Comparison of ENCODE assay signal across 16 cellular contexts in genomic region chr2:156329922-156330726, GRCh38. TPM values are rescaled to one million over a fixed set of nuclear protein-coding genes. Genes with fewer than 3 reads are reported as not detected.
DNase-seq lines count a peak whose midpoint lies in the region; ATAC-seq and TF ChIP-seq lines count a peak whose summit lies in the region.
"Had no signal": no experiment of that assay in that cellular context is flagged by ENCODE, and none has a peak within 500 bp of the region (broad histone marks: within the 10 kb centered on the region; RNA-seq: fewer than 3 reads in every experiment).

No MANE protein-coding gene starts in this region.

- no peak overlapping the region for H3K4me2 ChIP-seq in hepatocyte

- H4K20me1 ChIP-seq in hepatocyte (ENCODE audit: insufficient read depth, poor library complexity, severe bottlenecking) = no peaks in the 10 kb centered on the region

- TF ChIP-seq POLR2A in suprapubic skin (IDR thresholded peaks at IDR 0.05) = no peak

- H3K36me3 ChIP-seq in suprapubic skin (peaks cover 19% of the 10 kb centered on the region), hepatocyte (replicated peaks; ENCODE audit: insufficient read depth, low read depth) (no peaks in the 10 kb centered on the region)
- H3K36me3 ChIP-seq: transverse colon had no signal

- no peaks in the 10 kb centered on the region for H3K79me2 ChIP-seq in hepatocyte

- peaks cover 12% of the 10 kb centered on the region for H3K4me1 ChIP-seq in suprapubic skin
- peaks cover 3% of the 10 kb centered on the region for H3K4me1 ChIP-seq in hepatocyte (ENCODE audit: insufficient read depth)

- no peak overlapping the region for H3K27ac ChIP-seq in suprapubic skin
- no peak overlapping the region for H3K27ac ChIP-seq in hepatocyte
- H3K27ac ChIP-seq: pancreas, transverse colon had no signal

- no peak for TF ChIP-seq EP300 in suprapubic skin (IDR thresholded peaks at IDR 0.05)

- H3K9me2 ChIP-seq in hepatocyte (replicated peaks; ENCODE audit: insufficient read depth) = no peaks in the 10 kb centered on the region

- no peaks in the 10 kb centered on the region for H3K9me3 Mint-ChIP-seq in activated naive CD4-positive, alpha-beta T cell treated with anti-CD3 and anti-CD28 coated beads, Interleukin-2, amount 50 U/mL, for 72 hours
- no peaks in the 10 kb centered on the region for H3K9me3 Mint-ChIP-seq in activated T-helper 17 cell treated with anti-CD3 and anti-CD28 coated beads, Interleukin-2, amount 50 U/mL, for 72 hours
- H3K9me3 Mint-ChIP-seq in memory B cell (no peaks in the 10 kb centered on the region), osteocyte (ENCODE audit: unreplicated experiment) (no peaks in the 10 kb centered on the region)

- H3K9me3 ChIP-seq in suprapubic skin (no peaks in the 10 kb centered on the region), hepatocyte (ENCODE audit: low read depth) (no peaks in the 10 kb centered on the region)
- H3K9me3 ChIP-seq: pancreas, transverse colon had no signal

- peak in 1 of 2 donors; percentile 13 for DNase-seq in activated naive CD4-positive, alpha-beta T cell treated with anti-CD3 and anti-CD28 coated beads, Interleukin-2, amount 50 U/mL, for 72 hours (ENCODE audit: low spot score in 2 of 2)
- no peak for DNase-seq in activated naive CD4-positive, alpha-beta T cell treated with anti-CD3 and anti-CD28 coated beads, Interleukin-2, amount 50 U/mL, for 16 hours
- DNase-seq in memory B cell (ENCODE audit: low spot score in 2 of 2) = peak; percentile 25 to 41
- DNase-seq in suprapubic skin (ENCODE audit: low spot score in 2 of 2) = no peak
- DNase-seq in osteocyte (ENCODE audit: extremely low spot score, unreplicated experiment) = no peak
- DNase-seq in hepatocyte (ENCODE audit: low spot score) = no peak
- no peak for DNase-seq in ureter (ENCODE audit: low spot score)
- DNase-seq: activated CD4-positive, alpha-beta T cell treated with anti-CD3 and anti-CD28 coated beads, Interleukin-2, amount 50 U/mL, for 4 hours; NCI-H2029; NCI-H774; RPMI8226; stimulated activated CD4-positive, alpha-beta T cell treated with anti-CD3 and anti-CD28 coated beads, Interleukin-12 subunit alpha, Interleukin-12 subunit beta, amount 100 ng/mL, for 4 hours; transverse colon had no signal

- H3K27me3 ChIP-seq in suprapubic skin = no peaks in the 10 kb centered on the region
- H3K27me3 ChIP-seq in hepatocyte = peaks cover 58% of the 10 kb centered on the region
- H3K27me3 ChIP-seq: pancreas had no signal

- H3K27me3 Mint-ChIP-seq in activated T-helper 17 cell treated with anti-CD3 and anti-CD28 coated beads, Interleukin-2, amount 50 U/mL, for 72 hours = peaks cover 5% of the 10 kb centered on the region
- H3K27me3 Mint-ChIP-seq in memory B cell (peaks cover 17% of the 10 kb centered on the region), osteocyte (ENCODE audit: unreplicated experiment) (peaks cover 49% of the 10 kb centered on the region)

- no peak for ATAC-seq in activated naive CD4-positive, alpha-beta T cell treated with anti-CD3 and anti-CD28 coated beads, Interleukin-2, amount 50 U/mL, for 72 hours
- no peak for ATAC-seq in activated T-helper 17 cell treated with anti-CD3 and anti-CD28 coated beads, Interleukin-2, amount 50 U/mL, for 72 hours (replicated peaks)
- no peak for ATAC-seq in memory B cell (ENCODE audit: low read depth)
- ATAC-seq: esophagus mucosa, pancreas had no signal

- TF ChIP-seq CTCF in suprapubic skin (IDR thresholded peaks at IDR 0.05) = no peak
- no peak for TF ChIP-seq CTCF in osteocyte (IDR thresholded peaks at IDR 0.05)
- no peak for TF ChIP-seq CTCF in hepatocyte (IDR thresholded peaks at IDR 0.05; ENCODE audit: poor library complexity)

- peak overlapping the region; percentile 23 for H3K4me3 ChIP-seq in suprapubic skin
- H3K4me3 ChIP-seq in hepatocyte = no peak overlapping the region
- H3K4me3 ChIP-seq: transverse colon had no signal

- H3K36me3 Mint-ChIP-seq in activated naive CD4-positive, alpha-beta T cell treated with anti-CD3 and anti-CD28 coated beads, Interleukin-2, amount 50 U/mL, for 72 hours = peaks cover 41 to 71% of the 10 kb centered on the region in 2 donors
- H3K36me3 Mint-ChIP-seq in activated T-helper 17 cell treated with anti-CD3 and anti-CD28 coated beads, Interleukin-2, amount 50 U/mL, for 72 hours (ENCODE audit: low read depth) = peaks cover 95% of the 10 kb centered on the region
- H3K36me3 Mint-ChIP-seq in memory B cell (peaks cover 12% of the 10 kb centered on the region), osteocyte (ENCODE audit: unreplicated experiment) (no peaks in the 10 kb centered on the region)

- peak overlapping the region; percentile 67 to 97 for H3K27ac Mint-ChIP-seq in activated naive CD4-positive, alpha-beta T cell treated with anti-CD3 and anti-CD28 coated beads, Interleukin-2, amount 50 U/mL, for 72 hours
- no peak overlapping the region for H3K27ac Mint-ChIP-seq in activated T-helper 17 cell treated with anti-CD3 and anti-CD28 coated beads, Interleukin-2, amount 50 U/mL, for 72 hours
- peak overlapping the region; percentile 88 for H3K27ac Mint-ChIP-seq in memory B cell
- H3K27ac Mint-ChIP-seq in osteocyte (ENCODE audit: unreplicated experiment) = no peak overlapping the region

- H3K4me1 Mint-ChIP-seq in activated T-helper 17 cell treated with anti-CD3 and anti-CD28 coated beads, Interleukin-2, amount 50 U/mL, for 72 hours = peaks cover 19% of the 10 kb centered on the region
- peaks cover 14% of the 10 kb centered on the region for H3K4me1 Mint-ChIP-seq in memory B cell
- H3K4me1 Mint-ChIP-seq in osteocyte (ENCODE audit: unreplicated experiment) = peaks cover 19% of the 10 kb centered on the region

- 74% methylated on average over 23 of the region's 23 CpGs for WGBS in suprapubic skin
- 69% methylated on average over 23 of the region's 23 CpGs for WGBS in hepatocyte (ENCODE audit: low lambda C conversion rate, missing lambda C conversion rate)

- no peak overlapping the region for H2AFZ ChIP-seq in hepatocyte

- peak overlapping the region; percentile 99 for H3K4me3 Mint-ChIP-seq in activated T-helper 17 cell treated with anti-CD3 and anti-CD28 coated beads, Interleukin-2, amount 50 U/mL, for 72 hours
- H3K4me3 Mint-ChIP-seq in memory B cell (peak overlapping the region; percentile 6), osteocyte (ENCODE audit: unreplicated experiment) (no peak overlapping the region)

RNA-seq across cellular contexts. Expression of gene NR4A2, which starts 2.4 kb away (rescaled TPM):
- 100 to 1,000 TPM in 1 of 2 donors, 1 to 10 TPM in 1; 9.7 to 134 TPM for total RNA-seq in activated naive CD4-positive, alpha-beta T cell treated with anti-CD3 and anti-CD28 coated beads, Interleukin-2, amount 50 U/mL, for 72 hours
- 10 to 100 TPM in 1 of 2 donors, 1 to 10 TPM in 1; 1.9 to 11.9 TPM for total RNA-seq in activated T-helper 17 cell treated with anti-CD3 and anti-CD28 coated beads, Interleukin-2, amount 50 U/mL, for 72 hours
- total RNA-seq in suprapubic skin = 10 to 100 TPM in 3 of 4 donors, 1 to 10 TPM in 1; 9.5 to 21.7 (median 19.8) TPM
- total RNA-seq in osteocyte = 1.4 and 1.8 TPM in 2 replicates
- 1.7 and 2.3 TPM in 2 replicates for total RNA-seq in hepatocyte
- 4.5 and 5.8 TPM in 2 replicates for polyA plus RNA-seq in hepatocyte
- total RNA-seq in ureter = 6.6 TPM

Comparison
In these comparisons a context has a peak if more than half of its experiments do, and no peak if none do; other contexts are left out.
1. DNase-seq: peak in memory B cell (2 of 2); none in activated naive CD4-positive, alpha-beta T cell treated with anti-CD3 and anti-CD28 coated beads, Interleukin-2, amount 50 U/mL, for 16 hours (single experiment), suprapubic skin (0 of 2), osteocyte (single experiment), hepatocyte (single experiment) and ureter (single experiment).
2. H3K27ac Mint-ChIP-seq: peak in activated naive CD4-positive, alpha-beta T cell treated with anti-CD3 and anti-CD28 coated beads, Interleukin-2, amount 50 U/mL, for 72 hours (2 of 2) and memory B cell (single experiment); none in activated T-helper 17 cell treated with anti-CD3 and anti-CD28 coated beads, Interleukin-2, amount 50 U/mL, for 72 hours (single experiment) and osteocyte (single experiment).